Comparison of ENCODE assay signal across 22 cellular contexts in the genomic region with DNA sequence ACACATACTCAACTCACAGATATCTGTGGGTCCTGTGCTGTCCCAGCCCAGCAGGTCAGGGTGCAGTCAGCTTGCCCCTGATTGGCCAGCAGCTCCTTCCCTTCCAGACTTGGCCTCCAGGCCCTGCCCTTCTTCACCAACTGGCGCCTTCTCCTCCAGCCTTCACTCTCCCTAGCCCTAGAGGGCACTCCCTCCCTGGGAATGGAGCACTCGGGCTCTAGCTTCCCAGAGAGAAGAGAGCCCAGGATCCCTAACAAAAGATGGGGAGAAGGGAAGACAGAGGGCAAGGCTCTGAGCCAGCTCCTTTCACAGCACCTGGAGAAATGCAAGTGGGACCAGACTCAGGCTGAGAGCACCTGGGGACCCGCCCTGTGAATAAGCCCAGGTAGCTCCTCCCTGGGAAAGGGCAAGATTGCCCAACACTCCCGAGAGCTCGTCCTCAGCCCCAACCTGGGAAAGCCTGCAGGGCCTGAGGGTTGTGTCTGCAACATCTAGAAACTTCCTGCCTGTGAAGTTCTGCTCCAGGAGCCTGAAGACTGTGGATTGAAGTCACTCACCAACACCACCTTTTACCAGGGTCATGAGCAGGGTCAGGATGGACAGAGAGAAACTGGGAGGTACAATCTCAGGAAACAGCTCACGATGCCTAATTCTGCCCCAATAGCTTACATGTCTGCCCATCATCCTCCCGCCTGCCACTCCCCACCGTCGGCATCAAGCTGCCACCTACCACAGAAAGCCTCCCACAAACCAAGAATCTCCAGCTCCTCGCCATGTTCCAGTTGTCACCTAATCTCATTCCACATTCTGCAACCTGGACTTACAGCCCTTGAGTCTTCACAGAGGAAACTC. TPM values are rescaled to one million over a fixed set of nuclear protein-coding genes. Genes with fewer than 3 reads are reported as not detected.
DNase-seq lines count a peak whose midpoint lies in the region; ATAC-seq, FAIRE-seq and TF ChIP-seq lines count a peak whose summit lies in the region.
"Had no signal": no experiment of that assay in that cellular context is flagged by ENCODE, and none has a peak within 500 bp of the region (broad histone marks: within the 10 kb centered on the region; RNA-seq: fewer than 3 reads in every experiment).

Gene PGLYRP4 (minus strand): TSS at position 331 of the 852 bp plus-strand sequence. CDS start 909 bp downstream, outside the sequence.

- FAIRE-seq in small intestine (lab: Jason Lieb, UNC), result no peak

- H3K36me3 ChIP-seq in RWPE2 (ENCODE audit: low read depth) (no peaks in the 10 kb centered on the region), small intestine (ENCODE audit: control insufficient read depth in 2 of 2, insufficient read depth in 2 of 2, low read length in 2 of 2) (no peaks in the 10 kb centered on the region)
- H3K36me3 ChIP-seq: upper lobe of left lung had no signal

- H3K4me1 ChIP-seq in RWPE2 (ENCODE audit: insufficient read depth, poor library complexity, severe bottlenecking) (peaks cover 3% of the 10 kb centered on the region), foreskin keratinocyte (no peaks in the 10 kb centered on the region), small intestine (ENCODE audit: control insufficient read depth in 2 of 2, insufficient read depth in 1 of 2, low read depth in 1 of 2, low read length in 1 of 2) (no peaks in the 10 kb centered on the region)

- 37 to 64% (median 55%) methylated on average over 9 to 10 of the region's 10 CpGs for WGBS in small intestine, 3 donors

- no peak within 1 kb of the TSS for H3K27ac ChIP-seq in RWPE2 (ENCODE audit: poor library complexity, severe bottlenecking)
- peak within 1 kb of the TSS; percentile 47 for H3K27ac ChIP-seq in foreskin keratinocyte
- H3K27ac ChIP-seq in small intestine (ENCODE audit: low read depth in 1 of 2, low read length in 1 of 2), result no peak within 1 kb of the TSS
- H3K27ac ChIP-seq: GM23248, upper lobe of left lung had no signal

- H3K27me3 Mint-ChIP-seq in activated CD4-positive, alpha-beta T cell treated with anti-CD3 and anti-CD28 coated beads, Interleukin-2, amount 10 ng/mL, durations not matched to agents 7 days and 5 days, result peaks cover 26% of the 10 kb centered on the region
- H3K27me3 Mint-ChIP-seq in stimulated activated memory B cell treated with anti-CD40 and anti-IgM and Interleukin-4, amounts not matched to agents 10 μg/mL and 1 μg/mL and 100 μg/mL, for 72 hours, result peaks cover 76% of the 10 kb centered on the region

- no peak within 1 kb of the TSS for H3K4me3 ChIP-seq in RWPE2 (ENCODE audit: severe bottlenecking)
- no peak within 1 kb of the TSS for H3K4me3 ChIP-seq in small intestine (ENCODE audit: low read depth in 1 of 2, low read length in 2 of 2)
- H3K4me3 ChIP-seq: GM23248, upper lobe of left lung had no signal

- no peaks in the 10 kb centered on the region for H3K9me3 ChIP-seq in RWPE2 (ENCODE audit: severe bottlenecking)
- no peaks in the 10 kb centered on the region for H3K9me3 ChIP-seq in small intestine (ENCODE audit: control insufficient read depth, low read depth)
- H3K9me3 ChIP-seq: upper lobe of left lung had no signal

- CTCF ChIA-PET in activated CD4-positive, alpha-beta T cell treated with anti-CD3 and anti-CD28 coated beads, Interleukin-2, amount 10 ng/mL, durations not matched to agents 7 days and 5 days (lab: Charles Lee), result interaction anchor here (1.3 kb wide), 1 partner anchor 13 kb away, joined by 4 read pairs; no protein-coding TSS in a partner anchor

- no peak within 1 kb of the TSS for H3K4me3 Mint-ChIP-seq in activated CD4-positive, alpha-beta T cell treated with anti-CD3 and anti-CD28 coated beads, Interleukin-2, amount 10 ng/mL, durations not matched to agents 7 days and 5 days
- H3K4me3 Mint-ChIP-seq in stimulated activated memory B cell treated with anti-CD40 and anti-IgM and Interleukin-4, amounts not matched to agents 10 μg/mL and 1 μg/mL and 100 μg/mL, for 72 hours, result no peak within 1 kb of the TSS
- H3K4me3 Mint-ChIP-seq: central memory CD8-positive, alpha-beta T cell had no signal

- H3K4me1 Mint-ChIP-seq in activated CD4-positive, alpha-beta T cell treated with anti-CD3 and anti-CD28 coated beads, Interleukin-2, amount 10 ng/mL, durations not matched to agents 7 days and 5 days, result peaks cover 29% of the 10 kb centered on the region
- H3K4me1 Mint-ChIP-seq in stimulated activated memory B cell treated with anti-CD40 and anti-IgM and Interleukin-4, amounts not matched to agents 10 μg/mL and 1 μg/mL and 100 μg/mL, for 72 hours, result peaks cover 34% of the 10 kb centered on the region

- H3K27ac Mint-ChIP-seq in activated CD4-positive, alpha-beta T cell treated with anti-CD3 and anti-CD28 coated beads, Interleukin-2, amount 10 ng/mL, durations not matched to agents 7 days and 5 days, result no peak within 1 kb of the TSS
- H3K27ac Mint-ChIP-seq in stimulated activated memory B cell treated with anti-CD40 and anti-IgM and Interleukin-4, amounts not matched to agents 10 μg/mL and 1 μg/mL and 100 μg/mL, for 72 hours, result no peak within 1 kb of the TSS
- H3K27ac Mint-ChIP-seq: CD4-positive, alpha-beta memory T cell had no signal

- H3K27me3 ChIP-seq in RWPE2 (ENCODE audit: insufficient read depth, poor library complexity, severe bottlenecking), result no peaks in the 10 kb centered on the region
- peaks cover 19% of the 10 kb centered on the region for H3K27me3 ChIP-seq in foreskin keratinocyte
- H3K27me3 ChIP-seq in small intestine (ENCODE audit: control insufficient read depth in 2 of 2, insufficient read depth in 2 of 2, low read length in 2 of 2), result no peaks in the 10 kb centered on the region
- H3K27me3 ChIP-seq: upper lobe of left lung had no signal

- peak; percentile 1 for DNase-seq in activated CD4-positive, alpha-beta T cell treated with anti-CD3 and anti-CD28 coated beads, Interleukin-2, amount 10 ng/mL, durations not matched to agents 7 days and 5 days
- DNase-seq in activated CD4-positive, alpha-beta T cell treated with anti-CD3 and anti-CD28 coated beads, Interleukin-2, amount 50 U/mL, for 4 hours, result no peak
- DNase-seq in RWPE2 (ENCODE audit: low spot score) (no peak), foreskin keratinocyte (peak in 1 of 2 donors; percentile 52), small intestine (peak; percentile 57)
- DNase-seq: activated CD4-positive, alpha-beta T cell treated with anti-CD3 and anti-CD28 coated beads for 1 hour; activated gamma-delta T cell treated with Interleukin-2 at 50 U/mL for 16 hours; amygdala; CD4-positive, alpha-beta memory T cell; DND-41; GM23248; NCI-H187 treated with DMSO at 0.1 percent for 48 hours; stimulated activated CD4-positive, alpha-beta T cell treated with anti-CD3 and anti-CD28 coated beads, Interleukin-15, amount 100 ng/mL, for 24 hours; stimulated activated naive CD4-positive, alpha-beta T cell; T-helper 9 cell; upper lobe of left lung had no signal

- no peaks in the 10 kb centered on the region for H3K9me3 Mint-ChIP-seq in activated CD4-positive, alpha-beta T cell treated with anti-CD3 and anti-CD28 coated beads, Interleukin-2, amount 10 ng/mL, durations not matched to agents 7 days and 5 days
- no peaks in the 10 kb centered on the region for H3K9me3 Mint-ChIP-seq in stimulated activated memory B cell treated with anti-CD40 and anti-IgM and Interleukin-4, amounts not matched to agents 10 μg/mL and 1 μg/mL and 100 μg/mL, for 72 hours
- H3K9me3 Mint-ChIP-seq: CD4-positive, alpha-beta memory T cell; central memory CD8-positive, alpha-beta T cell had no signal

- no peaks in the 10 kb centered on the region for H3K36me3 Mint-ChIP-seq in activated CD4-positive, alpha-beta T cell treated with anti-CD3 and anti-CD28 coated beads, Interleukin-2, amount 10 ng/mL, durations not matched to agents 7 days and 5 days (ENCODE audit: low read depth)
- no peaks in the 10 kb centered on the region for H3K36me3 Mint-ChIP-seq in stimulated activated memory B cell treated with anti-CD40 and anti-IgM and Interleukin-4, amounts not matched to agents 10 μg/mL and 1 μg/mL and 100 μg/mL, for 72 hours
- H3K36me3 Mint-ChIP-seq: CD4-positive, alpha-beta memory T cell had no signal

- no peak for TF ChIP-seq CTCF in RWPE2 (IDR thresholded peaks at IDR 0.05; ENCODE audit: poor library complexity, severe bottlenecking)
- TF ChIP-seq CTCF in foreskin keratinocyte (conservative IDR thresholded peaks at IDR 0.05), result peak; percentile 37

- ATAC-seq in RWPE2 (ENCODE audit: low read depth) (peak; percentile 81), foreskin keratinocyte (peak; percentile 78), GM18873 (IDR thresholded peaks at IDR 0.05; ENCODE audit: low FRiP score, unreplicated experiment) (no peak), GM21360 (IDR thresholded peaks at IDR 0.05; ENCODE audit: unreplicated experiment) (no peak)
- ATAC-seq in stimulated activated memory B cell treated with anti-CD40 and anti-IgM and Interleukin-4, amounts not matched to agents 10 μg/mL and 1 μg/mL and 100 μg/mL, for 72 hours, result no peak

- POLR2A ChIA-PET in activated CD4-positive, alpha-beta T cell treated with anti-CD3 and anti-CD28 coated beads, Interleukin-2, amount 10 ng/mL, durations not matched to agents 7 days and 5 days (lab: Charles Lee), result no interaction called here

RNA-seq across cellular contexts. Expression of gene PGLYRP4, which starts in this region (rescaled TPM):
- total RNA-seq in activated CD4-positive, alpha-beta T cell treated with anti-CD3 and anti-CD28 coated beads, Interleukin-2, amount 10 ng/mL, durations not matched to agents 7 days and 5 days, result not detected
- 0.07 and 0.27 TPM in 2 replicates for total RNA-seq in foreskin keratinocyte
- polyA plus RNA-seq in foreskin keratinocyte (0.13 and 0.44 TPM in 2 replicates), small intestine (under 1 TPM in 1 of 3 donors, not detected in 2; 0.33 TPM)
- total RNA-seq: CD4-positive, alpha-beta memory T cell; fibroblast of villous mesenchyme; GM23248; NCI-H460; upper lobe of left lung had no signal
- polyA plus RNA-seq: CD4-positive, alpha-beta memory T cell; GM23248 had no signal

Comparison
In these comparisons a context has a peak if more than half of its experiments do, and no peak if none do; other contexts are left out.
1. Peak in DNase-seq in activated CD4-positive, alpha-beta T cell treated with anti-CD3 and anti-CD28 coated beads, Interleukin-2, amount 10 ng/mL, durations not matched to agents 7 days and 5 days; RNA of the gene not detected or under 1 TPM.
2. Peak in ATAC-seq and H3K27ac ChIP-seq in foreskin keratinocyte; RNA of the gene not detected or under 1 TPM.
3. Peak in DNase-seq in small intestine; RNA of the gene not detected or under 1 TPM.